Comparison of ENCODE assay signal across 8 cellular contexts in the genomic region with DNA sequence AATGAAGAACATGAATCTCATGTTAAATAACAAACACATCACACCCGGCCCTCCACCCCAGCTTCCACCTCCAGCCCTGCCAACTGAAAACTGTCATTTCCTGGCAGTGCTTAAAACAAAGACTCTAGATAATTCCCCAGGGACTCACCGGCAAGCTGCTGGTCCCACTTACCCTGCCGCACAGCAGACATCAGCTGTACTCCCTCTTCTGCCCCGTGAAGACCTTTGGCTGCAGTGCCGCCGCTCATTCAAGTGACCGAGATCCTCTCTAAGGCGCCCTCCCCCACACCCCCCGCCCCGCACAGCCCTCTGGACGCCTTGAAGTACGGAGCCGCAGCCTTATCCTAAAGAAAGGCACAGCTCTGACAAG. TPM values are rescaled to one million over a fixed set of nuclear protein-coding genes. Genes with fewer than 3 reads are reported as not detected.
DNase-seq lines count a peak whose midpoint lies in the region; ATAC-seq, FAIRE-seq and TF ChIP-seq lines count a peak whose summit lies in the region.

No MANE protein-coding gene starts in this region.

- no peak for TF ChIP-seq POLR2A in lower leg skin (IDR thresholded peaks at IDR 0.05)

- peak; percentile 35 for DNase-seq in D721Med (ENCODE audit: insufficient read length, low spot score)
- DNase-seq in HUDEP-2 (lab: John Stamatoyannopoulos, UW; ENCODE audit: unreplicated experiment in 76 of 76): peak in 42 of 76 experiments; percentile 4 to 56 (median 28)
- DNase-seq in dermis blood vessel endothelial cell: peak; percentile 93
- DNase-seq in lower leg skin (ENCODE audit: low spot score in 2 of 2): peak in 1 of 2 donors; percentile 88
- peak; percentile 23 for DNase-seq in superior temporal gyrus (ENCODE audit: extremely low spot score)

- ATAC-seq in GM19397 (IDR thresholded peaks at IDR 0.05; ENCODE audit: unreplicated experiment): peak; percentile 45
- peak; percentile 71 for ATAC-seq in SK-N-SH treated with all-trans-retinoic acid at 6 μM for 48 hours
- ATAC-seq in GM18867 (IDR thresholded peaks at IDR 0.05; ENCODE audit: unreplicated experiment): no peak

- intact Hi-C loops in lower leg skin (cut with DNase I; ENCODE audit: low total_unique reads): no loop called here

- 1% methylated on average over 13 of the region's 13 CpGs for WGBS in lower leg skin, 2 donors

- FAIRE-seq in D721Med (lab: Jason Lieb, UNC): no peak

- no peak for TF ChIP-seq CTCF in D721Med (IDR thresholded peaks at IDR 0.05; ENCODE audit: insufficient read depth, missing control alignments)
- no peak for TF ChIP-seq CTCF in lower leg skin (IDR thresholded peaks at IDR 0.05)

- H3K4me3 ChIP-seq in lower leg skin (ENCODE audit: low read depth, poor library complexity, severe bottlenecking): peak overlapping the region; percentile 70

TF ChIP-seq in SK-N-SH treated with all-trans-retinoic acid at 6 μM for 48 hours, 23 proteins besides CTCF, POLR2A, EP300 and RAD21:
- TF ChIP-seq OSR1 (CRISPR knock-in tag; IDR thresholded peaks at IDR 0.05) (no peak), ZFP3 (CRISPR knock-in tag; IDR thresholded peaks at IDR 0.05) (no peak), TCF4 (CRISPR knock-in tag; IDR thresholded peaks at IDR 0.05; ENCODE audit: borderline replicate concordance) (no peak; the same call in 1 of the 2 replicates), ISL1 (CRISPR knock-in tag; IDR thresholded peaks at IDR 0.05) (no peak), TOX (CRISPR knock-in tag; IDR thresholded peaks at IDR 0.05; ENCODE audit: borderline replicate concordance) (no peak), ZC3H10 (CRISPR knock-in tag; IDR thresholded peaks at IDR 0.05) (no peak), ARNTL (CRISPR knock-in tag; IDR thresholded peaks at IDR 0.05; ENCODE audit: borderline replicate concordance, low read depth) (no peak), ZFP30 (CRISPR knock-in tag; IDR thresholded peaks at IDR 0.05) (no peak), SNAI2 (CRISPR knock-in tag; IDR thresholded peaks at IDR 0.05) (no peak)
- TF ChIP-seq, protein P1, sequence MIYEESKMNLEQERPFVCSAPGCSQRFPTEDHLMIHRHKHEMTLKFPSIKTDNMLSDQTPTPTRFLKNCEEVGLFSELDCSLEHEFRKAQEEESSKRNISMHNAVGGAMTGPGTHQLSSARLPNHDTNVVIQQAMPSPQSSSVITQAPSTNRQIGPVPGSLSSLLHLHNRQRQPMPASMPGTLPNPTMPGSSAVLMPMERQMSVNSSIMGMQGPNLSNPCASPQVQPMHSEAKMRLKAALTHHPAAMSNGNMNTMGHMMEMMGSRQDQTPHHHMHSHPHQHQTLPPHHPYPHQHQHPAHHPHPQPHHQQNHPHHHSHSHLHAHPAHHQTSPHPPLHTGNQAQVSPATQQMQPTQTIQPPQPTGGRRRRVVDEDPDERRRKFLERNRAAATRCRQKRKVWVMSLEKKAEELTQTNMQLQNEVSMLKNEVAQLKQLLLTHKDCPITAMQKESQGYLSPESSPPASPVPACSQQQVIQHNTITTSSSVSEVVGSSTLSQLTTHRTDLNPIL (CRISPR knock-in tag; IDR thresholded peaks at IDR 0.05; ENCODE audit: low read depth): no peak
- TF ChIP-seq, protein P2, sequence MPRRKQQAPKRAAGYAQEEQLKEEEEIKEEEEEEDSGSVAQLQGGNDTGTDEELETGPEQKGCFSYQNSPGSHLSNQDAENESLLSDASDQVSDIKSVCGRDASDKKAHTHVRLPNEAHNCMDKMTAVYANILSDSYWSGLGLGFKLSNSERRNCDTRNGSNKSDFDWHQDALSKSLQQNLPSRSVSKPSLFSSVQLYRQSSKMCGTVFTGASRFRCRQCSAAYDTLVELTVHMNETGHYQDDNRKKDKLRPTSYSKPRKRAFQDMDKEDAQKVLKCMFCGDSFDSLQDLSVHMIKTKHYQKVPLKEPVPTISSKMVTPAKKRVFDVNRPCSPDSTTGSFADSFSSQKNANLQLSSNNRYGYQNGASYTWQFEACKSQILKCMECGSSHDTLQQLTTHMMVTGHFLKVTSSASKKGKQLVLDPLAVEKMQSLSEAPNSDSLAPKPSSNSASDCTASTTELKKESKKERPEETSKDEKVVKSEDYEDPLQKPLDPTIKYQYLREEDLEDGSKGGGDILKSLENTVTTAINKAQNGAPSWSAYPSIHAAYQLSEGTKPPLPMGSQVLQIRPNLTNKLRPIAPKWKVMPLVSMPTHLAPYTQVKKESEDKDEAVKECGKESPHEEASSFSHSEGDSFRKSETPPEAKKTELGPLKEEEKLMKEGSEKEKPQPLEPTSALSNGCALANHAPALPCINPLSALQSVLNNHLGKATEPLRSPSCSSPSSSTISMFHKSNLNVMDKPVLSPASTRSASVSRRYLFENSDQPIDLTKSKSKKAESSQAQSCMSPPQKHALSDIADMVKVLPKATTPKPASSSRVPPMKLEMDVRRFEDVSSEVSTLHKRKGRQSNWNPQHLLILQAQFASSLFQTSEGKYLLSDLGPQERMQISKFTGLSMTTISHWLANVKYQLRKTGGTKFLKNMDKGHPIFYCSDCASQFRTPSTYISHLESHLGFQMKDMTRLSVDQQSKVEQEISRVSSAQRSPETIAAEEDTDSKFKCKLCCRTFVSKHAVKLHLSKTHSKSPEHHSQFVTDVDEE (CRISPR knock-in tag; IDR thresholded peaks at IDR 0.05): no peak

RNA-seq across cellular contexts. Expression of a gene that starts 0.5 kb away (rescaled TPM):
- total RNA-seq in dermis blood vessel endothelial cell: 18.3 and 26.0 TPM in 2 replicates
- total RNA-seq in lower leg skin: 100 to 1,000 TPM in 2 of 4 donors, 10 to 100 TPM in 2; 67.9 to 136 (median 105) TPM
